Comparison of ENCODE assay signal across 12 cellular contexts in the genomic region with DNA sequence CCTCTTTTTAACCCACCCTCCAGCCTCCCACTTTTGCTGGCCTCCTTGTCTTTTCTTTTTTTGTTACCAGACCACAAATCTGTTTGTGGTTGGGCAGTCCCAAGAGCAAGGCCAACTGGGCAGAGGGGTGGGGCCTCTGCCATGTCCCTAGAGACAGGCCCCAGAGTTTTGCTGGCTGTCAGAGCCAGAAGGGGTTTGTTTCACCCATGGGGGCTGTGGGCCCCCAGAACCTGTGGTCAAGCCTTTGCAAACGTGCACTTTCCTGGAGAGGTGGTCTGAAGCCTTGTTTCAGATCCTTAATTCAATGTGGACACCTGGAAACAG. TPM values are rescaled to one million over a fixed set of nuclear protein-coding genes. Genes with fewer than 3 reads are reported as not detected.
DNase-seq lines count a peak whose midpoint lies in the region; FAIRE-seq and TF ChIP-seq lines count a peak whose summit lies in the region.
"Had no signal": no experiment of that assay in that cellular context is flagged by ENCODE, and none has a peak within 500 bp of the region (broad histone marks: within the 10 kb centered on the region; RNA-seq: fewer than 3 reads in every experiment).

No MANE protein-coding gene starts in this region.

- WGBS in mammary epithelial cell (ENCODE audit: low coverage, missing lambda C conversion rate) = 75% methylated on average over 1 of the region's 1 CpG

- BruUV-seq in MCF 10A (replicated peaks; lab: Mats Ljungman, UMichigan) (no TSS peak), mammary epithelial cell (replicated peaks; lab: Mats Ljungman, UMichigan) (no TSS peak)

- H2AFZ ChIP-seq in mammary epithelial cell (ENCODE audit: low read depth, low read length) = no peak overlapping the region

- TF ChIP-seq POLR2A in breast epithelium (IDR thresholded peaks at IDR 0.05) (no peak), uterus (IDR thresholded peaks at IDR 0.05) (no peak)

- H3K4me2 ChIP-seq in mammary epithelial cell (ENCODE audit: insufficient read depth, low read depth, low read length) = no peak overlapping the region

- POLR2A ChIA-PET in MCF 10A (lab: Yijun Ruan, JAX) = interaction anchor here (0.6 to 1.8 kb wide), 3 partner anchors 8 to 10 kb away, joined by 3 to 7 read pairs (median 3); partner anchors contain the start of gene ZMIZ1

- intact Hi-C loops in MCF 10A (cut with micrococcal nuclease) (no loop called here), mammary epithelial cell (cut with micrococcal nuclease) (no loop called here), breast epithelium (cut with DNase I; ENCODE audit: low total_unique reads) (no loop called here), uterus (cut with DNase I; ENCODE audit: low total_unique reads) (no loop called here)

- H3K9ac ChIP-seq in mammary epithelial cell (ENCODE audit: insufficient read depth, low read length) (no peak overlapping the region), muscle layer of colon (ENCODE audit: low read length) (peak overlapping the region; percentile 0)

- DNase-seq in MCF 10A (ENCODE audit: unreplicated experiment) (peak; percentile 23), mammary epithelial cell (no peak), breast epithelium (ENCODE audit: low spot score in 2 of 2) (no peak), uterus (no peak), HTR-8/SVneo (ENCODE audit: insufficient read length, low spot score) (no peak), activated T-cell treated with anti-CD3 and anti-CD28 coated beads for 4 hours (no peak), SW 1271 (lab: John Stamatoyannopoulos, UW) (no peak)
- DNase-seq: 8988T, dermis blood vessel endothelial cell, T-helper 9 cell had no signal

- H3K27ac ChIP-seq in mammary epithelial cell (ENCODE audit: insufficient read depth, low read depth, low read length) (no peak overlapping the region), breast epithelium (peak overlapping the region; percentile 58 to 74), muscle layer of colon (ENCODE audit: low read depth, low read length) (no peak overlapping the region), uterus (peak overlapping the region; percentile 74 to 77)

- no peaks in the 10 kb centered on the region for H3K9me3 ChIP-seq in mammary epithelial cell (replicated peaks; ENCODE audit: insufficient read depth, low read length)
- H3K9me3 ChIP-seq in breast epithelium = no peaks in the 10 kb centered on the region
- no peaks in the 10 kb centered on the region for H3K9me3 ChIP-seq in muscle layer of colon (ENCODE audit: low read length)
- no peaks in the 10 kb centered on the region for H3K9me3 ChIP-seq in uterus

- H3K27me3 ChIP-seq in mammary epithelial cell (ENCODE audit: insufficient read depth, low read length) (no peaks in the 10 kb centered on the region), breast epithelium (no peaks in the 10 kb centered on the region), muscle layer of colon (ENCODE audit: control insufficient read depth in 1 of 2, insufficient read depth in 2 of 2, low read length in 2 of 2) (no peaks in the 10 kb centered on the region), uterus (no peaks in the 10 kb centered on the region)

- H3K4me3 Mint-ChIP-seq in MCF 10A (ENCODE audit: unreplicated experiment) = no peak overlapping the region
- H3K4me3 Mint-ChIP-seq: activated naive CD8-positive, alpha-beta T cell had no signal

- FAIRE-seq in HTR-8/SVneo (lab: Jason Lieb, UNC) = no peak

- peaks cover 97% of the 10 kb centered on the region for H3K79me2 ChIP-seq in mammary epithelial cell (ENCODE audit: insufficient read depth, low read length)

- dilution Hi-C loops in mammary epithelial cell (cut with HindIII; ENCODE audit: low sequenced_read_pairs) = loop anchor here (5.0 to 10.0 kb wide), 4 partner anchors 68 to 327 kb away; partner anchors contain the start of gene PPIF

- H3K36me3 ChIP-seq in mammary epithelial cell (ENCODE audit: insufficient read depth, low read length) (no peaks in the 10 kb centered on the region), breast epithelium (no peaks in the 10 kb centered on the region), muscle layer of colon (ENCODE audit: insufficient read depth, low read length) (no peaks in the 10 kb centered on the region), uterus (no peaks in the 10 kb centered on the region)

- in situ Hi-C loops in mammary epithelial cell (cut with MboI; ENCODE audit: low sequenced_read_pairs in 2 of 2) = no loop called here

- no peaks in the 10 kb centered on the region for H4K20me1 ChIP-seq in mammary epithelial cell (ENCODE audit: insufficient read depth, low read length)

- H3K4me1 ChIP-seq in mammary epithelial cell (ENCODE audit: insufficient read depth, low read length) = peaks cover 70% of the 10 kb centered on the region
- peaks cover 41 to 65% of the 10 kb centered on the region in 2 donors for H3K4me1 ChIP-seq in breast epithelium
- H3K4me1 ChIP-seq in muscle layer of colon (ENCODE audit: insufficient read depth, low read length) = peaks cover 99% of the 10 kb centered on the region
- peaks cover 29 to 74% of the 10 kb centered on the region in 2 donors for H3K4me1 ChIP-seq in uterus

- CTCF ChIA-PET in MCF 10A (lab: Yijun Ruan, JAX) (interaction anchor here (0.6 to 1.3 kb wide), 3 partner anchors 9 to 118 kb away, joined by 3 to 4 read pairs (median 3); no protein-coding TSS in a partner anchor), mammary epithelial cell (lab: Charles Lee; ENCODE audit: low non-redundant PET) (no interaction called here)

- H3K9me3 Mint-ChIP-seq in MCF 10A (ENCODE audit: unreplicated experiment) = no peaks in the 10 kb centered on the region

- no peak overlapping the region for H3K4me3 ChIP-seq in mammary epithelial cell (replicated peaks in 1 of 3; ENCODE audit: insufficient read depth in 1 of 3, low read depth in 2 of 3, low read length in 3 of 3)
- H3K4me3 ChIP-seq in breast epithelium = no peak overlapping the region
- H3K4me3 ChIP-seq in muscle layer of colon (ENCODE audit: low read depth in 1 of 2, low read length in 2 of 2) = no peak overlapping the region
- no peak overlapping the region for H3K4me3 ChIP-seq in uterus

- H3K27me3 Mint-ChIP-seq in MCF 10A (ENCODE audit: insufficient read depth, unreplicated experiment) = no peaks in the 10 kb centered on the region
- H3K27me3 Mint-ChIP-seq: activated naive CD8-positive, alpha-beta T cell had no signal

- peaks cover 40% of the 10 kb centered on the region for H3K4me1 Mint-ChIP-seq in MCF 10A (ENCODE audit: insufficient read depth, unreplicated experiment)

- no peak for TF ChIP-seq CTCF in MCF 10A (IDR thresholded peaks at IDR 0.05; ENCODE audit: unreplicated experiment)
- TF ChIP-seq CTCF in mammary epithelial cell (conservative IDR thresholded peaks at IDR 0.05 in 1 of 2, IDR thresholded peaks at IDR 0.05 in 1 of 2; ENCODE audit: extremely low read depth in 1 of 2, insufficient read depth in 1 of 2, low read depth in 1 of 2, low read length in 2 of 2) = no peak
- no peak for TF ChIP-seq CTCF in breast epithelium (IDR thresholded peaks at IDR 0.05)
- TF ChIP-seq CTCF in uterus (IDR thresholded peaks at IDR 0.05) = no peak

- peak overlapping the region; percentile 23 for H3K27ac Mint-ChIP-seq in MCF 10A (ENCODE audit: low read depth, unreplicated experiment)
- H3K27ac Mint-ChIP-seq: activated naive CD8-positive, alpha-beta T cell had no signal

- H3K36me3 Mint-ChIP-seq in MCF 10A (ENCODE audit: insufficient read depth, unreplicated experiment) = peaks cover 6% of the 10 kb centered on the region
- H3K36me3 Mint-ChIP-seq: activated naive CD8-positive, alpha-beta T cell had no signal

RNA-seq across cellular contexts. Expression of gene ZMIZ1, which starts 10.3 kb away (rescaled TPM):
- total RNA-seq in MCF 10A (2022) = 15.5 and 20.3 TPM in 2 replicates
- total RNA-seq in mammary epithelial cell = 10 to 100 TPM; 22.3 to 25.0 TPM
- 5.9 TPM for polyA plus RNA-seq in mammary epithelial cell
- polyA minus RNA-seq in mammary epithelial cell = 16.3 TPM
- 10 to 100 TPM; 34.4 to 63.7 (median 39.8) TPM for total RNA-seq in breast epithelium
- 100 to 1,000 TPM in 1 of 4 donors, 10 to 100 TPM in 3; 18.7 to 188 (median 36.7) TPM for total RNA-seq in uterus

Comparison
In these comparisons a context has a peak if more than half of its experiments do, and no peak if none do; other contexts are left out.
1. H3K27ac ChIP-seq: peak in breast epithelium (2 of 2) and uterus (2 of 2); none in mammary epithelial cell (single experiment) and muscle layer of colon (single experiment).